1 cellular context compared by ENCODE assay signal in the genomic region with DNA sequence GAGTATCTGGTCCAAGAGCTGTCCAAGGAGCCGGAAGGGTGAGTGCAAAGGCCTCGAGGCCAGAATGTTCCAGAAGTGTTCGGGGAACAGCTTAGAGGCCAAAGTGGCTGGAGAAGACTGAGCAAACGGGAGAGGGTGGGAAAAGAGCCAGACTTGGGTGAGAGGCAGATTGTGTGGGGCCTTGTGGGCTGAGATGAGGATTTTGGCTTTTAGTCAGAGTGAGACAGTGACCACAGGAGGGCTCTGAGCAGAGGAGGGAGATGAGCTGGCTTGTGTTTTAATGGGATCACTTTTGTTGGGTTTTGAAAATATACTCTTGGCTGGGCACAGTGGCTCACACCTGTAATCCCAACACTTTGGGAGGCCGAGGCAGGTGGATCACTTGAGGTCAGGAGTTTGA.
TF ChIP-seq lines count a peak whose summit lies in the region.

No MANE protein-coding gene starts in this region.

TF ChIP-seq in HepG2, 621 proteins besides CTCF, POLR2A, EP300 and RAD21:
- TF ChIP-seq STAG1 (CRISPR knock-in tag; IDR thresholded peaks at IDR 0.05) (peak; percentile 3; the same call in 1 of the 2 replicates), ZNF180 (CRISPR knock-in tag; IDR thresholded peaks at IDR 0.05; ENCODE audit: borderline replicate concordance, low read depth) (no peak)
